ENCODE assay signal across 14 cellular contexts in genomic region chr10:128373071-128373749, GRCh38.
DNase-seq lines count a peak whose midpoint lies in the region; ATAC-seq, FAIRE-seq and TF ChIP-seq lines count a peak whose summit lies in the region.
"Had no signal": no experiment of that assay in that cellular context is flagged by ENCODE, and none has a peak within 500 bp of the region (broad histone marks: within the 10 kb centered on the region; RNA-seq: fewer than 3 reads in every experiment).

No MANE protein-coding gene starts in this region.

- SMC1A ChIA-PET in GM12878 (lab: Charles Lee; ENCODE audit: uncharacterized antibody, unreplicated experiment) = no interaction called here

- TF ChIP-seq EP300 in GM12878 (IDR thresholded peaks at IDR 0.05; ENCODE audit: borderline replicate concordance in 1 of 2, control insufficient read depth in 1 of 2, low read depth in 2 of 2, low read length in 2 of 2) = no peak

- no peak for TF ChIP-seq RAD21 in GM12878 (IDR thresholded peaks at IDR 0.05; ENCODE audit: insufficient read depth, low read depth, low read length)

- 6% methylated on average over 9 of the region's 9 CpGs for WGBS in GM12878 (ENCODE audit: insufficient coverage, insufficient replicate concordance, low lambda C conversion rate, missing lambda C conversion rate)

- H3K4me1 ChIP-seq in GM12878 (ENCODE audit: control insufficient read depth, insufficient read depth, low read length) = no peaks in the 10 kb centered on the region; the same call in 1 of the 2 replicates

- no peaks in the 10 kb centered on the region for H3K79me2 ChIP-seq in GM12878 (ENCODE audit: control insufficient read depth, insufficient read depth, low read length)

- peak in 1 of 2 donors; percentile 7 for DNase-seq in activated T-cell treated with anti-CD3 and anti-CD28 coated beads, Interleukin-2, amount 50 U/mL, for 72 hours
- DNase-seq in activated T-cell treated with anti-CD3 and anti-CD28 coated beads, Interleukin-2, amount 50 U/mL, for 48 hours = no peak
- peak; percentile 34 for DNase-seq in GM12878 (ENCODE audit: low read depth, low spot score)
- no peak for DNase-seq in CD14-positive monocyte (ENCODE audit: low spot score)
- DNase-seq in AG08395 (ENCODE audit: low spot score) = no peak
- DNase-seq in GM12891 (ENCODE audit: insufficient read length, low spot score) = no peak
- DNase-seq: DND-41, GOT3, kidney glomerular epithelial cell, NCI-H524 had no signal

- ATAC-seq in activated T-cell treated with anti-CD3 and anti-CD28 coated beads, Interleukin-2, amount 50 U/mL, for 72 hours (replicated peaks in 1 of 2) = peak; percentile 72 to 85
- peak; percentile 88 for ATAC-seq in GM21576 (IDR thresholded peaks at IDR 0.05; ENCODE audit: unreplicated experiment)
- ATAC-seq in HG03108 (IDR thresholded peaks at IDR 0.05; ENCODE audit: unreplicated experiment) = peak; percentile 78
- ATAC-seq in GM12878 = peak; percentile 83
- ATAC-seq: stimulated activated memory B cell treated with anti-CD40 and anti-IgM and Interleukin-4, amounts not matched to agents 10 μg/mL and 1 μg/mL and 100 μg/mL, for 72 hours had no signal

- no peaks in the 10 kb centered on the region for H3K36me3 Mint-ChIP-seq in activated T-cell treated with anti-CD3 and anti-CD28 coated beads, Interleukin-2, amount 50 U/mL, for 72 hours (ENCODE audit: insufficient read depth in 2 of 2)
- H3K36me3 Mint-ChIP-seq in CD14-positive monocyte = no peaks in the 10 kb centered on the region
- H3K36me3 Mint-ChIP-seq: brain; stimulated activated memory B cell treated with anti-CD40 and anti-IgM and Interleukin-4, amounts not matched to agents 10 μg/mL and 1 μg/mL and 100 μg/mL, for 72 hours had no signal

- BruUV-seq in GM12878 (replicated peaks; lab: Mats Ljungman, UMichigan) = no TSS peak

- in situ Hi-C loops in GM12878 (cut with MboI) = no loop called here

- H3K36me3 ChIP-seq in GM12878 (ENCODE audit: control insufficient read depth in 2 of 2, insufficient read depth in 2 of 2, low read length in 1 of 2) = no peaks in the 10 kb centered on the region

- POLR2A ChIA-PET in GM12878 (lab: Charles Lee) = no interaction called here

- no peak overlapping the region for H3K4me3 Mint-ChIP-seq in activated T-cell treated with anti-CD3 and anti-CD28 coated beads, Interleukin-2, amount 50 U/mL, for 72 hours
- no peak overlapping the region for H3K4me3 Mint-ChIP-seq in CD14-positive monocyte
- H3K4me3 Mint-ChIP-seq: brain; stimulated activated memory B cell treated with anti-CD40 and anti-IgM and Interleukin-4, amounts not matched to agents 10 μg/mL and 1 μg/mL and 100 μg/mL, for 72 hours had no signal

- no peak overlapping the region for H3K27ac Mint-ChIP-seq in activated T-cell treated with anti-CD3 and anti-CD28 coated beads, Interleukin-2, amount 50 U/mL, for 72 hours
- H3K27ac Mint-ChIP-seq in CD14-positive monocyte = no peak overlapping the region
- H3K27ac Mint-ChIP-seq: brain; stimulated activated memory B cell treated with anti-CD40 and anti-IgM and Interleukin-4, amounts not matched to agents 10 μg/mL and 1 μg/mL and 100 μg/mL, for 72 hours had no signal

- RAD21 ChIA-PET in GM12878 (lab: Charles Lee; ENCODE audit: unreplicated experiment) = no interaction called here

- CTCF ChIA-PET in GM12878 (lab: Yijun Ruan, JAX) = interaction anchor here (0.5 kb wide), 1 partner anchor 287 kb away, joined by 3 read pairs; no protein-coding TSS in a partner anchor

- no peak overlapping the region for H3K4me3 ChIP-seq in GM12878

- H3K4me1 Mint-ChIP-seq in activated T-cell treated with anti-CD3 and anti-CD28 coated beads, Interleukin-2, amount 50 U/mL, for 72 hours (ENCODE audit: low read depth) = peaks cover 8% of the 10 kb centered on the region
- H3K4me1 Mint-ChIP-seq in CD14-positive monocyte = no peaks in the 10 kb centered on the region
- H3K4me1 Mint-ChIP-seq: brain had no signal

- no peak overlapping the region for H3K9ac ChIP-seq in GM12878 (ENCODE audit: control insufficient read depth, insufficient read depth, low read length)

- peaks cover 2 to 7% of the 10 kb centered on the region in 2 donors for H3K9me3 Mint-ChIP-seq in activated T-cell treated with anti-CD3 and anti-CD28 coated beads, Interleukin-2, amount 50 U/mL, for 72 hours
- H3K9me3 Mint-ChIP-seq in CD14-positive monocyte = peaks cover 0 to 7% (median 3%) of the 10 kb centered on the region in 7 donors

- no peak for FAIRE-seq in GM12878 (lab: Jason Lieb, UNC)
- no peak for FAIRE-seq in GM12891 (lab: Jason Lieb, UNC)

- no peak overlapping the region for H2AFZ ChIP-seq in GM12878 (ENCODE audit: control insufficient read depth, low read depth, low read length)

- no peaks in the 10 kb centered on the region; the same call in 2 of the 3 replicates for H3K9me3 ChIP-seq in GM12878 (replicated peaks; ENCODE audit: control insufficient read depth, insufficient read depth, low read length)

- TF ChIP-seq POLR2A in GM12878 (IDR thresholded peaks at IDR 0.05; ENCODE audit: low read depth, low read length) (no peak), GM12891 (IDR thresholded peaks at IDR 0.05; ENCODE audit: low read depth, low read length) (no peak)

- H3K27ac ChIP-seq in GM12878 (ENCODE audit: control insufficient read depth, insufficient read depth) = no peak overlapping the region

- H3K4me2 ChIP-seq in GM12878 (ENCODE audit: control insufficient read depth, insufficient read depth) = no peak overlapping the region

- no peaks in the 10 kb centered on the region for H3K27me3 Mint-ChIP-seq in activated T-cell treated with anti-CD3 and anti-CD28 coated beads, Interleukin-2, amount 50 U/mL, for 72 hours (ENCODE audit: low read depth)
- H3K27me3 Mint-ChIP-seq in CD14-positive monocyte (ENCODE audit: low read depth in 3 of 3) = peaks cover 0 to 2% (median 0%) of the 10 kb centered on the region in 3 donors
- H3K27me3 Mint-ChIP-seq: stimulated activated memory B cell treated with anti-CD40 and anti-IgM and Interleukin-4, amounts not matched to agents 10 μg/mL and 1 μg/mL and 100 μg/mL, for 72 hours had no signal

- no peaks in the 10 kb centered on the region for H4K20me1 ChIP-seq in GM12878 (ENCODE audit: control insufficient read depth, insufficient read depth)

- TF ChIP-seq CTCF in GM12878 (IDR thresholded peaks at IDR 0.05 in 2 of 3, conservative IDR thresholded peaks at IDR 0.05 in 1 of 3; ENCODE audit: control insufficient read depth in 2 of 3, extremely low read depth in 1 of 3, insufficient read depth in 1 of 3, low read depth in 3 of 3, low read length in 3 of 3) (no peak), CD14-positive monocyte (IDR thresholded peaks at IDR 0.05) (no peak)

- no peaks in the 10 kb centered on the region for H3K27me3 ChIP-seq in GM12878 (replicated peaks in 1 of 2; ENCODE audit: control insufficient read depth in 2 of 2, insufficient read depth in 2 of 2, low read length in 1 of 2)

- intact Hi-C loops in GM12878 (cut with micrococcal nuclease; ENCODE audit: unreplicated experiment) = no loop called here
- intact Hi-C loops in CD14-positive monocyte (cut with micrococcal nuclease) = no loop called here

TF ChIP-seq in GM12878, 131 proteins besides CTCF, POLR2A, EP300 and RAD21 (continues in another document):
- TF ChIP-seq IRF4 (IDR thresholded peaks at IDR 0.05; ENCODE audit: low read depth, low read length) (peak; percentile 85), RUNX3 (IDR thresholded peaks at IDR 0.05; ENCODE audit: low read length) (peak; percentile 78), E2F4 (IDR thresholded peaks at IDR 0.05; ENCODE audit: low read depth, low read length) (no peak), IRF3 (IDR thresholded peaks at IDR 0.05) (no peak), TCF7 (IDR thresholded peaks at IDR 0.05; ENCODE audit: borderline replicate concordance) (peak; percentile 94)

TF ChIP-seq in GM12891, 5 proteins besides CTCF, POLR2A, EP300 and RAD21:
- no peak for TF ChIP-seq POLR2AphosphoS5 (IDR thresholded peaks at IDR 0.05; ENCODE audit: low read depth, low read length)
- no peak for TF ChIP-seq POU2F2 (IDR thresholded peaks at IDR 0.05; ENCODE audit: low read depth, low read length)
- no peak for TF ChIP-seq SPI1 (IDR thresholded peaks at IDR 0.05; ENCODE audit: low read depth, low read length)
- no peak for TF ChIP-seq PAX5 (IDR thresholded peaks at IDR 0.05; ENCODE audit: insufficient read depth, low read length, severe bottlenecking)
- no peak for TF ChIP-seq TAF1 (IDR thresholded peaks at IDR 0.05; ENCODE audit: low read depth, low read length)
TF ChIP-seq in GM12891: peak in this region for 0.
